20 cellular contexts compared by ENCODE assay signal in the genomic region with DNA sequence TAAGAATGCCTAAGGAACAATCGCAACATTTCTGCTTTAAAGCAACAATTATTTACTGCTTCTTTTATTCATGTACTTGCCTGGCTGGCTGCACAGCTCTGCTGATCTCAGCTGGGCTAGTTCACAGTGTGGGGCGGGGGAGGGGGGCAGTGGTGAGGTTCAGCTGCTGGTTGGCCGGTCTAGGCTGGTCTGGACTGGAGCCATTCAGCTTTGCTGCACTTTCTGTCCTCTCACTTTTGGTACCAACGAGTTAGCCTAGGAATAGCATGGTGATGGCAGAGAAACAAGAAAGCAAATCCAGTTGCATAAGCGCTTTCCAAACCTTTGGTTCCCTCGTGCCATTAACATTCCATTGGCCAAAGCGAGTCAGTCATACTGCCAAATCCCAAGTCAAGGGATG. TPM values are rescaled to one million over a fixed set of nuclear protein-coding genes. Genes with fewer than 3 reads are reported as not detected.
"Had no signal": no experiment of that assay in that cellular context is flagged by ENCODE, and none has a peak within 500 bp of the region (broad histone marks: within the 10 kb centered on the region; RNA-seq: fewer than 3 reads in every experiment).

No MANE protein-coding gene starts in this region.

- H3K4me3 ChIP-seq: mucosa of descending colon, stomach, thoracic aorta had no signal

- ATAC-seq: activated naive CD4-positive, alpha-beta T cell treated with anti-CD3 and anti-CD28 coated beads, Interleukin-2, amount 50 U/mL, for 72 hours; activated T-cell treated with anti-CD3 and anti-CD28 coated beads, Interleukin-2, amount 50 U/mL, for 72 hours; mucosa of descending colon; naive thymus-derived CD8-positive, alpha-beta T cell; sciatic nerve had no signal

- H3K9me3 Mint-ChIP-seq: activated B cell treated with CpG ODN at 0.5 μM for 24 hours; activated CD4-positive, alpha-beta T cell treated with anti-CD3 and anti-CD28 coated beads, Interleukin-2, amount 10 ng/mL, durations not matched to agents 24 days and 14 days; activated naive CD4-positive, alpha-beta T cell treated with anti-CD3 and anti-CD28 coated beads, Interleukin-2, amount 50 U/mL, for 72 hours; activated T-cell treated with anti-CD3 and anti-CD28 coated beads, Interleukin-2, amount 50 U/mL, for 72 hours; central memory CD8-positive, alpha-beta T cell; immature natural killer cell; naive thymus-derived CD8-positive, alpha-beta T cell had no signal

- H3K27me3 Mint-ChIP-seq: activated B cell treated with CpG ODN at 0.5 μM for 24 hours; activated CD4-positive, alpha-beta T cell treated with anti-CD3 and anti-CD28 coated beads, Interleukin-2, amount 10 ng/mL, durations not matched to agents 24 days and 14 days; central memory CD8-positive, alpha-beta T cell; naive thymus-derived CD8-positive, alpha-beta T cell; progenitor cell of endocrine pancreas had no signal

- H3K27ac ChIP-seq: stomach, thoracic aorta had no signal

- H3K36me3 Mint-ChIP-seq: activated naive CD4-positive, alpha-beta T cell treated with anti-CD3 and anti-CD28 coated beads, Interleukin-2, amount 50 U/mL, for 72 hours had no signal

- H3K4me3 Mint-ChIP-seq: activated B cell treated with CpG ODN at 0.5 μM for 24 hours; activated CD4-positive, alpha-beta T cell treated with anti-CD3 and anti-CD28 coated beads, Interleukin-2, amount 10 ng/mL, durations not matched to agents 24 days and 14 days; activated T-cell treated with anti-CD3 and anti-CD28 coated beads, Interleukin-2, amount 50 U/mL, for 72 hours; central memory CD8-positive, alpha-beta T cell; immature natural killer cell; naive thymus-derived CD8-positive, alpha-beta T cell had no signal

- H3K9me3 ChIP-seq: mucosa of descending colon, stomach, thoracic aorta had no signal

- DNase-seq: activated B cell treated with CpG ODN at 0.5 μM for 24 hours; activated CD4-positive, alpha-beta T cell treated with anti-CD3 and anti-CD28 coated beads, Interleukin-2, amount 10 ng/mL, durations not matched to agents 24 days and 14 days; activated CD8-positive, alpha-beta memory T cell treated with anti-CD3 and anti-CD28 coated beads, Interleukin-2, amount 50 U/mL, for 48 hours; activated gamma-delta T cell; activated T-cell treated with anti-CD3 and anti-CD28 coated beads, Interleukin-2, amount 50 U/mL, for 72 hours; cortex of kidney; effector CD8-positive, alpha-beta T cell; foreskin fibroblast; immature natural killer cell; mucosa of descending colon; naive thymus-derived CD8-positive, alpha-beta T cell; stimulated activated CD4-positive, alpha-beta T cell treated with anti-CD3 and anti-CD28 coated beads, Interleukin-12 subunit alpha, Interleukin-12 subunit beta, amount 100 ng/mL, for 4 hours; stimulated activated CD4-positive, alpha-beta T cell treated with anti-CD3 and anti-CD28 coated beads, Interleukin-2, amount 100 ng/mL, for 24 hours; stomach; SW 1271 had no signal

- H3K27ac Mint-ChIP-seq: activated B cell treated with CpG ODN at 0.5 μM for 24 hours; activated CD4-positive, alpha-beta T cell treated with anti-CD3 and anti-CD28 coated beads, Interleukin-2, amount 10 ng/mL, durations not matched to agents 24 days and 14 days; activated naive CD4-positive, alpha-beta T cell treated with anti-CD3 and anti-CD28 coated beads, Interleukin-2, amount 50 U/mL, for 72 hours; activated T-cell treated with anti-CD3 and anti-CD28 coated beads, Interleukin-2, amount 50 U/mL, for 72 hours; immature natural killer cell; naive thymus-derived CD8-positive, alpha-beta T cell; progenitor cell of endocrine pancreas had no signal

- H3K4me1 ChIP-seq: stomach had no signal

- H3K27me3 ChIP-seq: stomach had no signal

- H3K4me1 Mint-ChIP-seq: activated CD4-positive, alpha-beta T cell treated with anti-CD3 and anti-CD28 coated beads, Interleukin-2, amount 10 ng/mL, durations not matched to agents 24 days and 14 days; central memory CD8-positive, alpha-beta T cell; immature natural killer cell had no signal

RNA-seq across cellular contexts. Expression of a gene that starts 39.4 kb away (rescaled TPM):
- polyA plus RNA-seq: naive thymus-derived CD8-positive, alpha-beta T cell had no signal
